In the genomic region with DNA sequence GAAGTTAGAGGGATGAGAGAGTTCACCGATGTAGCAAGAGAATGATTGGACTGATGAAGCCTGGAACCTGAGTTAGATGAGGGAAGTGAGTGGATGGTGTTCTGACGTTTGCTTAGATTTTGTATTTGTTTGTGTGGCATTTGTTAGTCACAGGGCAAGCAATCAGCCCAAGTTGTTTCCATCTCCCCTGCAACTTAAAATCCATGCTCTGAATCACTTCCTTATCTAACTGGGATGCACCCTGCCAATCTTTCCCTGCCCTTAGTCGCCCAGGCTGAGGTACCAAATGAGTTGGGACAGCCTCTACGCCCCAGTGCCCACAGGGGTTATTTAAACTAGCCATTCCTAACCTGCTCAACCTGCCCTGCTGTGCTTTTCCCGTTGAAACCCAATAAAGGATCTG, we compare ENCODE assay signal across 20 cellular contexts. TPM values are rescaled to one million over a fixed set of nuclear protein-coding genes. Genes with fewer than 3 reads are reported as not detected.
DNase-seq lines count a peak whose midpoint lies in the region; ATAC-seq and TF ChIP-seq lines count a peak whose summit lies in the region.
"Had no signal": no experiment of that assay in that cellular context is flagged by ENCODE, and none has a peak within 500 bp of the region (broad histone marks: within the 10 kb centered on the region; RNA-seq: fewer than 3 reads in every experiment).

No MANE protein-coding gene starts in this region.

- no peaks in the 10 kb centered on the region for H3K27me3 ChIP-seq in MG63
- no peaks in the 10 kb centered on the region for H3K27me3 ChIP-seq in brain microvascular endothelial cell (replicated peaks)
- H3K27me3 ChIP-seq: suprapubic skin had no signal

- in situ Hi-C loops in Caki2 (cut with HindIII; ENCODE audit: low pct_unique_long_range_greater_than_20kb, low sequenced_read_pairs), result no loop called here
- in situ Hi-C loops in brain microvascular endothelial cell (cut with HindIII; ENCODE audit: low pct_ligation_motif_present, low sequenced_read_pairs), result no loop called here

- ATAC-seq in GM18861 (IDR thresholded peaks at IDR 0.05; ENCODE audit: unreplicated experiment) (no peak), HG02970 (IDR thresholded peaks at IDR 0.05; ENCODE audit: low FRiP score, unreplicated experiment) (no peak)
- ATAC-seq: esophagus mucosa, HepG2, SK-N-SH treated with all-trans-retinoic acid at 6 μM for 48 hours had no signal

- H3K4me3 ChIP-seq in MG63 (no peak overlapping the region), brain microvascular endothelial cell (ENCODE audit: low read depth, low read length) (no peak overlapping the region)
- H3K4me3 ChIP-seq: left ventricle myocardium inferior, suprapubic skin had no signal

- intact Hi-C loops in posterior vena cava (cut with DNase I), result no loop called here

- DNase-seq in Caki2 (ENCODE audit: low read depth), result peak; percentile 93
- peak; percentile 42 for DNase-seq in MG63
- DNase-seq in brain microvascular endothelial cell, result peak; percentile 28
- DNase-seq in posterior vena cava (ENCODE audit: low spot score), result peak; percentile 23
- no peak for DNase-seq in DMS53 treated with DMSO at 0.1 percent for 48 hours (lab: John Stamatoyannopoulos, UW; ENCODE audit: unreplicated experiment)
- DNase-seq: central memory CD4-positive, alpha-beta T cell; effector CD4-positive, alpha-beta T cell; left ventricle myocardium inferior; NCI-H146; NCI-H748 treated with DMSO at 0.1 percent for 48 hours; OCI-M1; T1000 had no signal

- H3K9me3 ChIP-seq in MG63, result no peaks in the 10 kb centered on the region
- H3K9me3 ChIP-seq: left ventricle myocardium inferior, suprapubic skin had no signal

- H3K36me3 ChIP-seq in MG63 (peaks cover 9% of the 10 kb centered on the region), brain microvascular endothelial cell (replicated peaks) (no peaks in the 10 kb centered on the region)
- H3K36me3 ChIP-seq: left ventricle myocardium inferior, suprapubic skin had no signal

- TF ChIP-seq CTCF in brain microvascular endothelial cell (IDR thresholded peaks at IDR 0.05; ENCODE audit: low read depth, low read length, missing control alignments), result no peak

- no peak overlapping the region for H3K27ac ChIP-seq in brain microvascular endothelial cell
- H3K27ac ChIP-seq: left ventricle myocardium inferior, suprapubic skin had no signal

RNA-seq across cellular contexts. Expression of a gene that starts 12.6 kb away (rescaled TPM):
- 48.3 and 50.0 TPM in 2 replicates for total RNA-seq in Caki2 (2014; rRNA removed; shearing (Covaris generic); ENCODE audit: low replicate concordance)
- 8.6 and 8.9 TPM in 2 replicates for total RNA-seq in MG63 (2014; rRNA removed; shearing (Covaris generic); ENCODE audit: low replicate concordance)
- 1 to 10 TPM in 1 of 2 donors, under 1 TPM in 1; 0.29 to 1.2 TPM for total RNA-seq in posterior vena cava
- total RNA-seq: activated T-helper 2 cell treated with anti-CD3 and anti-CD28 coated beads, Interferon-gamma antibody, Interleukin-2, Interleukin-4, amounts not matched to agents 10 μg/mL and 5 μg/mL and 100 μg/mL, durations not matched to agents 14 hours and 24 hours and 36 hours; glomerular endothelial cell had no signal
